2 cellular contexts compared by ENCODE assay signal in the genomic region with DNA sequence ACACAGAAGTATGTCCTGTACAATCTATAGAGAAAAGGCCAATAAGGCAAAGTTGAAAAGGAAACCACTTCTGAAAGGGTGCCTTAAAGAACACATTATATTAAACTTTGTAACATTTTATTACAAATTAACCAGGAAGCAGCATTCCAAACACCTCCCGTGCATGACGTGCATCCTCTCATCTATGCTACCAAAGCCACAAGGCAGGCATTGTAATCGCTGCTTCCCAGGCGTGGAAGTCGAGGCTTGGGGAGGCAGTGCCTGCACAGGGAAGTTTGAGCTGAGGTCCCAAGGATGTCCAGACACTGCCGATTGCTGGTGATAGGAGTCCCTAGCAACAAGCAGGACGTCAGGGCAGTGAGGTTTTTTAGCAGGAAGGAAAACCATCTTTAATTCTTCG.
TF ChIP-seq lines count a peak whose summit lies in the region.

No MANE protein-coding gene starts in this region.

TF ChIP-seq in liver, 16 proteins besides CTCF, POLR2A, EP300 and RAD21:
- TF ChIP-seq, protein P1, sequence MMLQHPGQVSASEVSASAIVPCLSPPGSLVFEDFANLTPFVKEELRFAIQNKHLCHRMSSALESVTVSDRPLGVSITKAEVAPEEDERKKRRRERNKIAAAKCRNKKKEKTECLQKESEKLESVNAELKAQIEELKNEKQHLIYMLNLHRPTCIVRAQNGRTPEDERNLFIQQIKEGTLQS (IDR thresholded peaks at IDR 0.05), result no peak
- TF ChIP-seq RXRA (IDR thresholded peaks at IDR 0.05) (no peak), SP1 (IDR thresholded peaks at IDR 0.05) (peak; percentile 7)

TF ChIP-seq in HepG2, 621 proteins besides CTCF, POLR2A, EP300 and RAD21 (continued from another document):
- TF ChIP-seq, protein P2, sequence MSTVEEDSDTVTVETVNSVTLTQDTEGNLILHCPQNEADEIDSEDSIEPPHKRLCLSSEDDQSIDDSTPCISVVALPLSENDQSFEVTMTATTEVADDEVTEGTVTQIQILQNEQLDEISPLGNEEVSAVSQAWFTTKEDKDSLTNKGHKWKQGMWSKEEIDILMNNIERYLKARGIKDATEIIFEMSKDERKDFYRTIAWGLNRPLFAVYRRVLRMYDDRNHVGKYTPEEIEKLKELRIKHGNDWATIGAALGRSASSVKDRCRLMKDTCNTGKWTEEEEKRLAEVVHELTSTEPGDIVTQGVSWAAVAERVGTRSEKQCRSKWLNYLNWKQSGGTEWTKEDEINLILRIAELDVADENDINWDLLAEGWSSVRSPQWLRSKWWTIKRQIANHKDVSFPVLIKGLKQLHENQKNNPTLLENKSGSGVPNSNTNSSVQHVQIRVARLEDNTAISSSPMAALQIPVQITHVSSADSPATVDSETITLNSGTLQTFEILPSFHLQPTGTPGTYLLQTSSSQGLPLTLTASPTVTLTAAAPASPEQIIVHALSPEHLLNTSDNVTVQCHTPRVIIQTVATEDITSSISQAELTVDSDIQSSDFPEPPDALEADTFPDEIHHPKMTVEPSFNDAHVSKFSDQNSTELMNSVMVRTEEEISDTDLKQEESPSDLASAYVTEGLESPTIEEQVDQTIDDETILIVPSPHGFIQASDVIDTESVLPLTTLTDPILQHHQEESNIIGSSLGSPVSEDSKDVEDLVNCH (CRISPR knock-in tag; IDR thresholded peaks at IDR 0.05), result no peak
- TF ChIP-seq SALL1 (CRISPR knock-in tag; IDR thresholded peaks at IDR 0.05) (no peak), PHF8 (CRISPR knock-in tag; IDR thresholded peaks at IDR 0.05) (no peak), ZSCAN30 (CRISPR knock-in tag; IDR thresholded peaks at IDR 0.05) (no peak), KMT2A (CRISPR knock-in tag; IDR thresholded peaks at IDR 0.05) (no peak), ZFP36L1 (CRISPR knock-in tag; IDR thresholded peaks at IDR 0.05) (no peak)
- TF ChIP-seq, protein P3, sequence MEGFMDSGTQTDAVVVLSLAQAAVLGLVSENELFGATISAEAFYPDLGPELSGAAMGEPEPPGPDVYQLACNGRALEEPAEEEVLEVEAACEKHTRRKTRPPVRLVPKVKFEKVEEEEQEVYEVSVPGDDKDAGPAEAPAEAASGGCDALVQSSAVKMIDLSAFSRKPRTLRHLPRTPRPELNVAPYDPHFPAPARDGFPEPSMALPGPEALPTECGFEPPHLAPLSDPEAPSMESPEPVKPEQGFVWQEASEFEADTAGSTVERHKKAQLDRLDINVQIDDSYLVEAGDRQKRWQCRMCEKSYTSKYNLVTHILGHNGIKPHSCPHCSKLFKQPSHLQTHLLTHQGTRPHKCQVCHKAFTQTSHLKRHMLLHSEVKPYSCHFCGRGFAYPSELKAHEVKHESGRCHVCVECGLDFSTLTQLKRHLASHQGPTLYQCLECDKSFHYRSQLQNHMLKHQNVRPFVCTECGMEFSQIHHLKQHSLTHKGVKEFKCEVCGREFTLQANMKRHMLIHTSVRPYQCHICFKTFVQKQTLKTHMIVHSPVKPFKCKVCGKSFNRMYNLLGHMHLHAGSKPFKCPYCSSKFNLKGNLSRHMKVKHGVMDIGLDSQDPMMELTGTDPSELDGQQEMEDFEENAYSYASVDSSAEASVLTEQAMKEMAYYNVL (CRISPR knock-in tag; IDR thresholded peaks at IDR 0.05; ENCODE audit: borderline replicate concordance), result no peak
TF ChIP-seq in HepG2: peak in this region for 0.
